ENCODE assay signal across 11 cellular contexts in the genomic region with DNA sequence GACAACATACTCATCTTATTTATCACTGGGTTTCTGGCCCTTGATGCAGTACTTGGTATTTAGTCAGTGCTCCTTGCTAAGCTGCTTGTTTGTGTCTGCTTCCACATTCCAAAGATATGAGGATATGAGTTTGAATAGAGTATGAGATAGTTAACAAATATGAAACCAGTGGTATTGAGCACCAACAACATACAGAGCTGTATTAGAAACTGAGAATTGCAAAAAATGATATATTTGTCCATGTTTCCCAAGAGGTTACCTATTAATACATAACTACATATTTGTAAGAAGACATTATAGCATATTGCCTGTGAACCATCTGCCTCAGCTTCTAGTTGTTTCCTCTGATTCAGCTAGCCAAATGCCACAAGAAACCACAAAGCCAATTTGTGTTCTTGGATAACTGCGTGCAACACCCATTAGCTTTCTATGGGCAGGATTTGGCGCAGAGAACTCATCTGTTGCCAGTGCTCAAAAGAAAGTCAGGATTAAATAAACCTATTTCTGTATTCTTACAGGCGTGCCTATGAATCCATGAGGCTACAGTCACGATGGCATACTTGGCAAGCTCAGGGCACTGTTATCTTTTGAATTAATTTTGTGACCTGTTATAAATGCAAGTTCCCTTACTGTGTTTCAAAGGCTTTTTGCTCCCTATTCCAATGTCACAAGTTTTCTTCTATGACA.
DNase-seq lines count a peak whose midpoint lies in the region; ATAC-seq and TF ChIP-seq lines count a peak whose summit lies in the region.
"Had no signal": no experiment of that assay in that cellular context is flagged by ENCODE, and none has a peak within 500 bp of the region (broad histone marks: within the 10 kb centered on the region; RNA-seq: fewer than 3 reads in every experiment).

No MANE protein-coding gene starts in this region.

- H3K36me3 ChIP-seq in mucosa of descending colon (ENCODE audit: low read depth), result no peaks in the 10 kb centered on the region

- H3K4me3 ChIP-seq in AG10803 (ENCODE audit: low read length), result no peak overlapping the region
- H3K4me3 ChIP-seq in choroid plexus epithelial cell (ENCODE audit: low read depth, low read length), result no peak overlapping the region
- no peak overlapping the region for H3K4me3 ChIP-seq in mucosa of descending colon

- DNase-seq in AG10803 (ENCODE audit: low read depth) (peak; percentile 99), NCI-H2107 treated with DMSO at 0.1 percent for 48 hours (lab: John Stamatoyannopoulos, UW; ENCODE audit: unreplicated experiment) (peak; percentile 45), choroid plexus epithelial cell (ENCODE audit: low read depth) (peak; percentile 95), mucosa of descending colon (no peak), NCI-H526 (lab: John Stamatoyannopoulos, UW) (no peak)
- DNase-seq: activated effector memory CD4-positive, alpha-beta T cell treated with anti-CD3 and anti-CD28 coated beads, Interleukin-2, amount 50 U/mL, for 16 hours; DMS79 treated with DMSO at 0.1 percent for 48 hours; NCI-H774 had no signal

- no peaks in the 10 kb centered on the region for H3K9me3 ChIP-seq in mucosa of descending colon

- no peak for TF ChIP-seq CTCF in AG10803 (conservative IDR thresholded peaks at IDR 0.05; ENCODE audit: low read length)
- no peak for TF ChIP-seq CTCF in choroid plexus epithelial cell (conservative IDR thresholded peaks at IDR 0.05; ENCODE audit: low read depth, low read length)
- TF ChIP-seq CTCF in mucosa of descending colon (IDR thresholded peaks at IDR 0.05), result no peak

- peaks cover 9% of the 10 kb centered on the region for H3K4me1 ChIP-seq in mucosa of descending colon (ENCODE audit: low read depth)

- ATAC-seq in mucosa of descending colon (peak; percentile 21), HG03521 (IDR thresholded peaks at IDR 0.05; ENCODE audit: unreplicated experiment) (no peak), GM18519 (IDR thresholded peaks at IDR 0.05; ENCODE audit: low FRiP score, unreplicated experiment) (no peak), GM19452 (IDR thresholded peaks at IDR 0.05; ENCODE audit: unreplicated experiment) (no peak)

- intact Hi-C loops in mucosa of descending colon (cut with DNase I, micrococcal nuclease), result no loop called here

Comparison
In these comparisons a context has a peak if more than half of its experiments do, and no peak if none do; other contexts are left out.
1. DNase-seq: peak in AG10803 (single experiment), NCI-H2107 treated with DMSO at 0.1 percent for 48 hours (single experiment) and choroid plexus epithelial cell (single experiment); none in mucosa of descending colon (0 of 3) and NCI-H526 (0 of 2).